Comparison of ENCODE assay signal across 11 cellular contexts in genomic region chr12:52257922-52258321, GRCh38. TPM values are rescaled to one million over a fixed set of nuclear protein-coding genes. Genes with fewer than 3 reads are reported as not detected.
A peak's percentile ranks its signal among the peaks of the same experiment; 100 is the strongest.
DNase-seq lines count a peak whose midpoint lies in the region; ATAC-seq, FAIRE-seq and TF ChIP-seq lines count a peak whose summit lies in the region.
"Not testable (repeated sequence)": the region's sequence is repeated elsewhere in the genome, so short reads cannot be mapped to it uniquely, and the experiment has no call there.
"Had no signal": no experiment of that assay in that cellular context is flagged by ENCODE, and none has a peak within 500 bp of the region (broad histone marks: within the 10 kb centered on the region; RNA-seq: fewer than 3 reads in every experiment).

No MANE protein-coding gene starts in this region.

- peaks cover 82% of the 10 kb centered on the region for H3K27me3 ChIP-seq in HUES6 (ENCODE audit: control insufficient read depth, insufficient read depth, low read length)
- peaks cover 34% of the 10 kb centered on the region for H3K27me3 ChIP-seq in astrocyte (ENCODE audit: insufficient read depth, low read length)
- H3K27me3 ChIP-seq in esophagus muscularis mucosa, result peaks cover 0 to 56% (median 17%) of the 10 kb centered on the region in 4 donors
- peaks cover 58% of the 10 kb centered on the region for H3K27me3 ChIP-seq in iPS-18a (ENCODE audit: control insufficient read depth, insufficient read depth, low read length)
- H3K27me3 ChIP-seq in tibial artery, result peaks cover 3 to 33% of the 10 kb centered on the region in 2 donors

- not testable (repeated sequence) for H3K27ac Mint-ChIP-seq in astrocyte (ENCODE audit: unreplicated experiment)

- H3K27ac ChIP-seq in A549, result peak overlapping the region; percentile 10 to 97; a peak in 4 of 6 replicates
- not testable (repeated sequence) for H3K27ac ChIP-seq in HUES6 (ENCODE audit: low read depth, low read length); astrocyte (ENCODE audit: low read depth, low read length); esophagus muscularis mucosa (replicated peaks in 1 of 4); iPS-18a (ENCODE audit: low read length); tibial artery

- H3K4me3 ChIP-seq in A549; astrocyte (ENCODE audit: insufficient read depth, low read depth, low read length): not testable (repeated sequence)
- H3K4me3 ChIP-seq in HUES6 (ENCODE audit: low read depth, low read length) (peak overlapping the region; percentile 22; the same call in 1 of the 2 replicates), esophagus muscularis mucosa (peak overlapping the region in 3 of 4 donors; percentile 29 to 36 (median 29)), iPS-18a (ENCODE audit: low read length) (peak overlapping the region; percentile 8), tibial artery (peak overlapping the region; percentile 28 to 42)

- H3K4me1 ChIP-seq in A549 (peaks cover 59% of the 10 kb centered on the region), astrocyte (ENCODE audit: insufficient read depth, low read length) (peaks cover 13% of the 10 kb centered on the region), esophagus muscularis mucosa (peaks cover 4 to 10% (median 9%) of the 10 kb centered on the region in 4 donors), tibial artery (peaks cover 0 to 27% (median 12%) of the 10 kb centered on the region in 4 donors)
- H3K4me1 ChIP-seq in HUES6 (ENCODE audit: control insufficient read depth, insufficient read depth, low read length); iPS-18a (ENCODE audit: control insufficient read depth, low read depth, low read length): not testable (repeated sequence)

- not testable (repeated sequence) for H3K9me3 ChIP-seq in A549; astrocyte (ENCODE audit: insufficient read depth, low read depth, low read length); esophagus muscularis mucosa; iPS-18a (ENCODE audit: control insufficient read depth, low read depth, low read length); tibial artery
- peaks cover 14% of the 10 kb centered on the region for H3K9me3 ChIP-seq in HUES6 (ENCODE audit: control insufficient read depth, insufficient read depth, low read depth, low read length)

- not testable (repeated sequence) for H3K36me3 Mint-ChIP-seq in astrocyte (ENCODE audit: low read depth, unreplicated experiment)

- H3K4me1 Mint-ChIP-seq in astrocyte (ENCODE audit: low read depth, unreplicated experiment), result peaks cover 12% of the 10 kb centered on the region

- POLR2A ChIA-PET in A549 (lab: Yijun Ruan, JAX), result interaction anchor here (18.5 kb wide), 1 partner anchor 22 kb away, joined by 383 read pairs; the partner anchor contains the start of gene KRT86

- not testable (repeated sequence) for H3K4me2 ChIP-seq in A549
- H3K4me2 ChIP-seq in astrocyte (ENCODE audit: low read length), result peak overlapping the region; percentile 79

- not testable (repeated sequence) for H3K36me3 ChIP-seq in HUES6 (ENCODE audit: control insufficient read depth, insufficient read depth, low read length); astrocyte (ENCODE audit: insufficient read depth, low read length); esophagus muscularis mucosa; iPS-18a (ENCODE audit: control insufficient read depth, low read depth, low read length); tibial artery

- H3K27me3 Mint-ChIP-seq in astrocyte (ENCODE audit: low read depth, unreplicated experiment), result peaks cover 83% of the 10 kb centered on the region

- TF ChIP-seq POLR2A in A549 (IDR thresholded peaks at IDR 0.05; ENCODE audit: low read length); esophagus muscularis mucosa (IDR thresholded peaks at IDR 0.05; ENCODE audit: low read depth): not testable (repeated sequence)

- TF ChIP-seq RAD21 in A549 (conservative IDR thresholded peaks at IDR 0.05 in 1 of 2, IDR thresholded peaks at IDR 0.05 in 1 of 2), result not testable (repeated sequence)

- not testable (repeated sequence) for ATAC-seq in A549

- H4K20me1 ChIP-seq in astrocyte (ENCODE audit: insufficient read depth, low read length), result not testable (repeated sequence)

- TF ChIP-seq CTCF in A549 (IDR thresholded peaks at IDR 0.05); astrocyte (IDR thresholded peaks at IDR 0.05; ENCODE audit: insufficient read depth, low read depth, low read length); esophagus muscularis mucosa (IDR thresholded peaks at IDR 0.05); tibial artery (IDR thresholded peaks at IDR 0.05): not testable (repeated sequence)

- WGBS in A549 (ENCODE audit: missing lambda C conversion rate), result 95% methylated on average over 13 of the region's 13 CpGs
- WGBS in esophagus muscularis mucosa, result 69% methylated on average over 13 of the region's 13 CpGs

- intact Hi-C loops in esophagus muscularis mucosa (cut with DNase I); posterior vena cava (cut with DNase I); tibial artery (cut with DNase I; ENCODE audit: low total_unique reads): not testable (repeated sequence)

- H3K9ac ChIP-seq in HUES6 (ENCODE audit: low read length); astrocyte (ENCODE audit: low read length); iPS-18a (ENCODE audit: low read length): not testable (repeated sequence)

- H3K4me3 Mint-ChIP-seq in astrocyte (ENCODE audit: unreplicated experiment), result not testable (repeated sequence)

- DNase-seq in A549 (ENCODE audit: low read depth in 1 of 2, low spot score in 1 of 2); astrocyte (ENCODE audit: low read depth); esophagus muscularis mucosa (ENCODE audit: extremely low spot score); tibial artery: not testable (repeated sequence)
- peak; percentile 34 for DNase-seq in posterior vena cava (ENCODE audit: low spot score)

- FAIRE-seq in A549 (lab: Jason Lieb, UNC); astrocyte (lab: Jason Lieb, UNC): not testable (repeated sequence)

- H3K9me3 Mint-ChIP-seq in astrocyte (ENCODE audit: unreplicated experiment), result not testable (repeated sequence)

- not testable (repeated sequence) for TF ChIP-seq EP300 in A549 (IDR thresholded peaks at IDR 0.05); esophagus muscularis mucosa (IDR thresholded peaks at IDR 0.05)

- not testable (repeated sequence) for H3K79me2 ChIP-seq in astrocyte (ENCODE audit: insufficient read depth, low read length)

- CTCF ChIA-PET in A549 (lab: Yijun Ruan, JAX), result interaction anchor here (2.3 to 14.8 kb wide), 3 partner anchors 23 to 622 kb away, joined by 18 to 301 read pairs (median 61); partner anchors contain the start of gene KRT86

- not testable (repeated sequence) for H2AFZ ChIP-seq in astrocyte (ENCODE audit: low read depth, low read length)

TF ChIP-seq in A549, 52 proteins besides CTCF, POLR2A, EP300 and RAD21:
- TF ChIP-seq RARB (CRISPR knock-in tag; IDR thresholded peaks at IDR 0.05) (peak; percentile 85; the same call in 1 of the 2 replicates), POLR2AphosphoS2 (conservative IDR thresholded peaks at IDR 0.05; ENCODE audit: low read length) (peak; percentile 67; the same call in 1 of the 2 replicates), CHD2 (IDR thresholded peaks at IDR 0.05; ENCODE audit: low read length, partially characterized antibody) (peak; percentile 5), FOSB (CRISPR knock-in tag; IDR thresholded peaks at IDR 0.05) (peak; percentile 89), HOXA7 (CRISPR knock-in tag; IDR thresholded peaks at IDR 0.05) (peak; percentile 65), TFCP2L1 (CRISPR knock-in tag; IDR thresholded peaks at IDR 0.05) (peak; percentile 9; the same call in 1 of the 2 replicates)

RNA-seq across cellular contexts. Expression of gene KRT86, which starts 16.5 kb away (rescaled TPM):
- polyA plus RNA-seq in A549 (2011; rRNA removed), result 23.5 and 43.0 TPM in 2 replicates
- polyA plus RNA-seq in A549 (2012; cell fraction: cytosol; rRNA removed), result 10.6 and 13.1 TPM in 2 replicates
- 73.1 and 148 TPM in 2 replicates for polyA plus RNA-seq in A549 (2012; cell fraction: nucleus; rRNA removed)
- polyA plus RNA-seq in A549 (2017; fragmentation: RNase III; extraction: RNeasy Plus Mini Kit Qiagen cat#74134 plus additional on column Dnase treatment), result 331 to 441 TPM (median 378 TPM) in 3 replicates
- polyA minus RNA-seq in A549 (2011; rRNA and poly(A)+ RNA removed), result 4.4 and 5.3 TPM in 2 replicates
- 0.24 and 0.43 TPM in 2 replicates for total RNA-seq in astrocyte
- total RNA-seq in esophagus muscularis mucosa, result under 1 TPM in 2 of 4 donors, not detected in 2; 0.29 to 0.33 TPM
- not detected for total RNA-seq in posterior vena cava
- total RNA-seq: A673; CD4-positive, alpha-beta memory T cell; H9 had no signal
- polyA plus RNA-seq: CD14-positive monocyte; CD4-positive, alpha-beta memory T cell had no signal

RNA-seq across cellular contexts. Expression of gene KRT7, which starts 24.9 kb away (rescaled TPM):
- polyA plus RNA-seq in A549 (2011; rRNA removed), result 2,033 and 2,623 TPM in 2 replicates
- 5,680 and 6,103 TPM in 2 replicates for polyA plus RNA-seq in A549 (2012; cell fraction: cytosol; rRNA removed)
- 6,979 and 9,418 TPM in 2 replicates for polyA plus RNA-seq in A549 (2012; cell fraction: nucleus; rRNA removed)
- 3,055 to 3,652 TPM (median 3,189 TPM) in 3 replicates for polyA plus RNA-seq in A549 (2017; fragmentation: RNase III; extraction: RNeasy Plus Mini Kit Qiagen cat#74134 plus additional on column Dnase treatment)
- polyA minus RNA-seq in A549 (2011; rRNA and poly(A)+ RNA removed), result 2,472 and 2,922 TPM in 2 replicates
- total RNA-seq in astrocyte, result 97.6 and 149 TPM in 2 replicates
- total RNA-seq in esophagus muscularis mucosa, result 1 to 10 TPM in 3 of 4 donors, under 1 TPM in 1; 0.83 to 8.4 (median 4.5) TPM
- 1 to 10 TPM; 4.1 to 6.8 TPM for total RNA-seq in posterior vena cava
- total RNA-seq: CD4-positive, alpha-beta memory T cell had no signal
- polyA plus RNA-seq: CD4-positive, alpha-beta memory T cell had no signal

RNA-seq across cellular contexts. Expression of gene KRT81, which starts 33.4 kb away (rescaled TPM):
- polyA plus RNA-seq in A549 (2011; rRNA removed) (1,799 and 1,935 TPM in 2 replicates), A549 (2017; fragmentation: RNase III; extraction: RNeasy Plus Mini Kit Qiagen cat#74134 plus additional on column Dnase treatment) (3,419 to 3,643 TPM (median 3,445 TPM) in 3 replicates)
- 4,307 and 4,853 TPM in 2 replicates for polyA plus RNA-seq in A549 (2012; cell fraction: cytosol; rRNA removed)
- polyA plus RNA-seq in A549 (2012; cell fraction: nucleus; rRNA removed), result 4,173 and 4,472 TPM in 2 replicates
- polyA minus RNA-seq in A549 (2011; rRNA and poly(A)+ RNA removed), result 632 and 835 TPM in 2 replicates
- total RNA-seq in astrocyte (1.2 TPM in 2 replicates), esophagus muscularis mucosa (under 1 TPM in 2 of 4 donors, not detected in 2; 0.19 to 0.42 TPM), posterior vena cava (not detected)
- total RNA-seq: CD4-positive, alpha-beta memory T cell; H9 had no signal
- polyA plus RNA-seq: CD14-positive monocyte; CD4-positive, alpha-beta memory T cell had no signal

Comparison
In these comparisons a context has a peak if more than half of its experiments do, and no peak if none do; other contexts are left out.
1. RNA of gene KRT7, which starts 24.9 kb away (total RNA-seq): 97.6 to 149 TPM in astrocyte; 4.1 to 6.8 TPM in posterior vena cava and 0.83 to 8.4 TPM in esophagus muscularis mucosa; every median in the first group is over 10 times any median in the second.